In genomic region chr7:143882611-143883078, GRCh38 we compare ENCODE assay signal across 8 cellular contexts. TPM values are rescaled to one million over a fixed set of nuclear protein-coding genes. Genes with fewer than 3 reads are reported as not detected.
A peak's percentile ranks its signal among the peaks of the same experiment; 100 is the strongest.
DNase-seq lines count a peak whose midpoint lies in the region; ATAC-seq and TF ChIP-seq lines count a peak whose summit lies in the region.

No MANE protein-coding gene starts in this region.

- H3K9me2 ChIP-seq in GM23248 (ENCODE audit: insufficient read depth): no peaks in the 10 kb centered on the region

- peak overlapping the region in 1 of 2 experiments; percentile 63 for H2BK12ac ChIP-seq in mesenchymal stem cell (ENCODE audit: low read length in 2 of 2)

- peaks cover 86% of the 10 kb centered on the region for H3K79me2 ChIP-seq in GM23248 (ENCODE audit: insufficient read depth)

- peak overlapping the region in 1 of 2 experiments; percentile 75 for H3K4ac ChIP-seq in mesenchymal stem cell (ENCODE audit: low read depth in 1 of 2, low read length in 2 of 2)

- H3K9me3 ChIP-seq in GM23248 (ENCODE audit: low read depth) (no peaks in the 10 kb centered on the region), mesenchymal stem cell (ENCODE audit: control insufficient read depth, low read length) (no peaks in the 10 kb centered on the region), thyroid gland (no peaks in the 10 kb centered on the region)

- no peak overlapping the region for H2BK15ac ChIP-seq in mesenchymal stem cell (ENCODE audit: low read depth, poor library complexity, severe bottlenecking)

- H3K27me3 ChIP-seq in GM23248 (replicated peaks; ENCODE audit: insufficient read depth) (no peaks in the 10 kb centered on the region), mesenchymal stem cell (ENCODE audit: control insufficient read depth in 1 of 2, insufficient read depth in 1 of 2, low read length in 2 of 2) (no peaks in the 10 kb centered on the region), thyroid gland (no peaks in the 10 kb centered on the region)

- H2AK5ac ChIP-seq in mesenchymal stem cell (ENCODE audit: low read length, severe bottlenecking): no peak overlapping the region

- H4K8ac ChIP-seq in mesenchymal stem cell (ENCODE audit: low read length): no peak overlapping the region

- H4K20me1 ChIP-seq in GM23248 (ENCODE audit: insufficient read depth): no peaks in the 10 kb centered on the region

- peaks cover 24% of the 10 kb centered on the region for H3K79me1 ChIP-seq in mesenchymal stem cell (replicated peaks; ENCODE audit: low read length, poor library complexity, severe bottlenecking)

- H2BK120ac ChIP-seq in mesenchymal stem cell (ENCODE audit: low read depth, low read length): no peak overlapping the region

- 2 to 3% methylated on average over 18 to 26 of the region's 26 CpGs for whole genome bisulfite sequencing in GM23248 (ENCODE audit: low coverage in 1 of 2, low lambda C conversion rate in 2 of 2, missing lambda C conversion rate in 2 of 2), 2 experiments
- WGBS in mesenchymal stem cell: 3% methylated on average over 10 of the region's 26 CpGs
- 0 to 6% methylated on average over 11 to 17 of the region's 26 CpGs for WGBS in thyroid gland, 2 donors

- no peak overlapping the region for H3K23ac ChIP-seq in mesenchymal stem cell (ENCODE audit: low read length in 2 of 2)

- peak; percentile 69 for DNase-seq in GM23248
- peak; percentile 26 for DNase-seq in NCI-H748 treated with DMSO at 0.1 percent for 48 hours (lab: John Stamatoyannopoulos, UW)
- DNase-seq in epithelial cell of proximal tubule (ENCODE audit: low read depth): no peak
- peak; percentile 81 for DNase-seq in mesenchymal stem cell
- peak; percentile 88 for DNase-seq in thyroid gland
- DNase-seq in germinal center (ENCODE audit: low spot score): no peak

- TF ChIP-seq POLR2A in thyroid gland (IDR thresholded peaks at IDR 0.05): peak in 1 of 2 donors; percentile 74

- H3K27ac ChIP-seq in GM23248 (0 out of 2 replicates have a peak overlapping the region, but pooled peaks have one; percentile 6), mesenchymal stem cell (ENCODE audit: low read length, poor library complexity, severe bottlenecking) (peak overlapping the region; percentile 72), thyroid gland (peak overlapping the region; percentile 66 to 92 (median 91))

- H3K18ac ChIP-seq in mesenchymal stem cell (ENCODE audit: low read depth in 1 of 2, low read length in 2 of 2): peak overlapping the region; percentile 68 to 96

- 0 out of 2 replicates have a peak, but pooled peaks cover 7% of the 10 kb centered on the region for H3K4me1 ChIP-seq in GM23248 (ENCODE audit: insufficient read depth)
- peaks cover 4% of the 10 kb centered on the region for H3K4me1 ChIP-seq in mesenchymal stem cell (ENCODE audit: control insufficient read depth, insufficient read depth, low read depth, low read length)
- H3K4me1 ChIP-seq in thyroid gland: peaks cover 10 to 15% of the 10 kb centered on the region in 2 donors

- no peak overlapping the region for H2BK5ac ChIP-seq in mesenchymal stem cell (ENCODE audit: low read depth, low read length, poor library complexity, severe bottlenecking)

- no peaks in the 10 kb centered on the region for H3F3A ChIP-seq in GM23248 (ENCODE audit: insufficient read depth)

- in situ Hi-C loops in GM23248 (cut with MboI): loop anchor here (10.0 kb wide), 1 partner anchor 122 kb away; the partner anchor contains the start of gene OR6B1

- peak overlapping the region in 1 of 2 experiments; percentile 62 for H3K14ac ChIP-seq in mesenchymal stem cell (ENCODE audit: low read length in 2 of 2)

- TF ChIP-seq CTCF in epithelial cell of proximal tubule (conservative IDR thresholded peaks at IDR 0.05; ENCODE audit: low read depth, low read length): no peak
- no peak for TF ChIP-seq CTCF in thyroid gland (IDR thresholded peaks at IDR 0.05)

- ATAC-seq in GM21619 (IDR thresholded peaks at IDR 0.05; ENCODE audit: unreplicated experiment) (no peak), GM18511 (IDR thresholded peaks at IDR 0.05; ENCODE audit: unreplicated experiment) (no peak)

- intact Hi-C loops in thyroid gland (cut with DNase I): no loop called here

- H3K4me3 ChIP-seq in GM23248: peak overlapping the region; percentile 77
- H3K4me3 ChIP-seq in epithelial cell of proximal tubule (ENCODE audit: low read depth, low read length): peak overlapping the region; percentile 67
- peak overlapping the region; percentile 87 to 89 for H3K4me3 ChIP-seq in mesenchymal stem cell (ENCODE audit: insufficient read depth in 1 of 2, low read depth in 1 of 2, low read length in 2 of 2)
- H3K4me3 ChIP-seq in thyroid gland (replicated peaks in 1 of 3): peak overlapping the region; percentile 8 to 66 (median 22)

- H3K4me2 ChIP-seq in GM23248 (ENCODE audit: unreplicated experiment) (peak overlapping the region; percentile 85), mesenchymal stem cell (ENCODE audit: low read length, poor library complexity, severe bottlenecking) (peak overlapping the region; percentile 77)

- peak overlapping the region; percentile 81 for H2AFZ ChIP-seq in GM23248
- H2AFZ ChIP-seq in mesenchymal stem cell (ENCODE audit: low read depth, low read length): peak overlapping the region; percentile 73

- H3K36me3 ChIP-seq in GM23248 (ENCODE audit: low read depth) (no peaks in the 10 kb centered on the region; the same call in 1 of the 2 replicates), mesenchymal stem cell (ENCODE audit: control insufficient read depth in 1 of 2, insufficient read depth in 2 of 2, low read depth in 1 of 2, low read length in 2 of 2) (no peaks in the 10 kb centered on the region), thyroid gland (no peaks in the 10 kb centered on the region)

- H4K91ac ChIP-seq in mesenchymal stem cell (ENCODE audit: low read length): no peak overlapping the region

- H3K9ac ChIP-seq in GM23248 (peak overlapping the region; percentile 74), mesenchymal stem cell (ENCODE audit: low read length) (peak overlapping the region; percentile 88)

RNA-seq across cellular contexts. Expression of gene TCAF1, which starts 19.3 kb away (rescaled TPM):
- total RNA-seq in GM23248 (2014; rRNA removed; shearing (Covaris generic)): 82.9 and 97.0 TPM in 2 replicates
- polyA plus RNA-seq in GM23248 (2016; fragmentation: Nextera tagmentation; extraction: Ambion mirVana): 46.5 and 47.0 TPM in 2 replicates
- total RNA-seq in epithelial cell of proximal tubule: 24.7 and 49.0 TPM in 2 replicates
- 39.5 TPM for polyA plus RNA-seq in mesenchymal stem cell (2013, experiment 1 of 2)
- 38.6 TPM for polyA plus RNA-seq in mesenchymal stem cell (2013, experiment 2 of 2)
- total RNA-seq in thyroid gland: 10 to 100 TPM; 55.2 to 70.0 (median 58.8) TPM

RNA-seq across cellular contexts. Expression of gene OR2F2, which starts 52.4 kb away (rescaled TPM):
- not detected in 2 replicates for total RNA-seq in GM23248 (2014; rRNA removed; shearing (Covaris generic))
- not detected in 2 replicates for polyA plus RNA-seq in GM23248 (2016; fragmentation: Nextera tagmentation; extraction: Ambion mirVana)
- total RNA-seq in epithelial cell of proximal tubule (not detected in 2 replicates), thyroid gland (not detected)
- polyA plus RNA-seq in mesenchymal stem cell (2013, experiment 1 of 2): not detected
- not detected for polyA plus RNA-seq in mesenchymal stem cell (2013, experiment 2 of 2)

Comparison
In these comparisons a context has a peak if more than half of its experiments do, and no peak if none do; other contexts are left out.
1. DNase-seq: peak in GM23248 (single experiment), NCI-H748 treated with DMSO at 0.1 percent for 48 hours (single experiment), mesenchymal stem cell (single experiment) and thyroid gland (2 of 2); none in epithelial cell of proximal tubule (single experiment) and germinal center (single experiment).
2. H3K27ac ChIP-seq: peak in every context shown above with its lines; median percentile 91 in thyroid gland; 72 in mesenchymal stem cell; 6 in GM23248.
3. H3K4me3 ChIP-seq: peak in every context shown above with its lines; median percentile 88 in mesenchymal stem cell; 77 in GM23248; 67 in epithelial cell of proximal tubule; 22 in thyroid gland.